Comparison of ENCODE assay signal across 29 cellular contexts in the genomic region with DNA sequence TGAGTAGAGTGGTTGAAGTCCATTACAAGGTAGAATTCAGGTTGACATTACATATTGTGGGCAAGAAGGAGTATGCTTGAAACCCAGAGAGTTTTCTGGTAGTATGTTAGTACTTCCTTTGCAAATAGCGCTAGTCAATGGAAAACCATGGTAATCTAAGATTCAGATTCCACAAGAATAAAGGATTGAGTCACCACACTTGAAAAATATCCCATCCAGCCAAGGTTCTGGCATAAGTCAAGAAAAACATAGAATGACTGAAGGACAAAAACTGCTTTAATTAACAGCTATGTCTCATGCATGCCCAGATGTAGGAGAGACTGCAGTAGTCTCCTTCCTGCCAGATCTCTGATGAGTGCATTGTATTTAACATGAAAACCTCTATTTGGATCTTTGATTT.
"Had no signal": no experiment of that assay in that cellular context is flagged by ENCODE, and none has a peak within 500 bp of the region (broad histone marks: within the 10 kb centered on the region; RNA-seq: fewer than 3 reads in every experiment).

No MANE protein-coding gene starts in this region.

- H2AFZ ChIP-seq: hepatocyte, neural progenitor cell, parathyroid adenoma had no signal

- H3K4me1 ChIP-seq: left lung, lower lobe of right lung, neural progenitor cell, parathyroid adenoma, right atrium auricular region, right lobe of liver, stomach, suprapubic skin, tibial artery, upper lobe of right lung had no signal

- H3K36me3 Mint-ChIP-seq: neural progenitor cell; stimulated activated naive B cell treated with anti-CD40 and anti-IgM and Interleukin-4, amounts not matched to agents 10 μg/mL and 1 μg/mL and 100 μg/mL, for 72 hours had no signal

- H3K9me3 ChIP-seq: neutrophil, right lobe of liver, thoracic aorta had no signal

- H3K36me3 ChIP-seq: left lung, lower lobe of right lung, neural progenitor cell, neutrophil, right atrium auricular region, right lobe of liver, stomach, suprapubic skin, thoracic aorta, tibial artery, upper lobe of right lung had no signal

- H3K4me1 Mint-ChIP-seq: naive thymus-derived CD8-positive, alpha-beta T cell; nephron; neural progenitor cell; stimulated activated naive B cell treated with anti-CD40 and anti-IgM and Interleukin-4, amounts not matched to agents 10 μg/mL and 1 μg/mL and 100 μg/mL, for 72 hours had no signal

- H3K9ac ChIP-seq: neural progenitor cell, parathyroid adenoma had no signal

- H3K27ac ChIP-seq: hepatocyte, left lung, lower lobe of right lung, neural progenitor cell, neutrophil, parathyroid adenoma, right atrium auricular region, right lobe of liver, skin epidermis, stomach, suprapubic skin, thoracic aorta, tibial artery, upper lobe of right lung had no signal

- H3K27me3 Mint-ChIP-seq: naive thymus-derived CD8-positive, alpha-beta T cell; stimulated activated naive B cell treated with anti-CD40 and anti-IgM and Interleukin-4, amounts not matched to agents 10 μg/mL and 1 μg/mL and 100 μg/mL, for 72 hours had no signal

- FAIRE-seq: kidney, urothelium cell line had no signal

- H3K4me2 ChIP-seq: hepatocyte, neural progenitor cell had no signal

- H3K27me3 ChIP-seq: hepatocyte, left lung, neural progenitor cell, neutrophil, right atrium auricular region, right lobe of liver, stomach, suprapubic skin, tibial artery, upper lobe of right lung had no signal

- DNase-seq: kidney; left colon; left lung; lower lobe of right lung; mammary epithelial cell; mesenchymal stem cell; naive thymus-derived CD8-positive, alpha-beta T cell; occipital lobe; right lobe of liver; stimulated activated CD4-positive, alpha-beta T cell treated with anti-CD3 and anti-CD28 coated beads, Interleukin-12 subunit alpha, Interleukin-12 subunit beta, amount 100 ng/mL, for 4 hours; stimulated activated CD4-positive, alpha-beta T cell treated with anti-CD3 and anti-CD28 coated beads, Interleukin-15, amount 100 ng/mL, for 24 hours; stimulated activated CD4-positive, alpha-beta T cell treated with anti-CD3 and anti-CD28 coated beads, Interleukin-2, amount 100 ng/mL, for 24 hours; stimulated activated CD4-positive, alpha-beta T cell treated with anti-CD3 and anti-CD28 coated beads, Interleukin-4, amount 100 ng/mL, for 1 hour; stimulated activated naive B cell treated with anti-CD40 and anti-IgM and Interleukin-4, amounts not matched to agents 10 μg/mL and 1 μg/mL and 100 μg/mL, for 72 hours; stimulated activated naive CD8-positive, alpha-beta T cell treated with anti-CD3 and anti-CD28 coated beads, Interleukin-15, Interleukin-2, amounts not matched to agents 100 U/mL and 50 U/mL, for 24 hours; stomach; tibial artery; trophoblast cell; upper lobe of right lung had no signal

- H3K4me3 Mint-ChIP-seq: naive thymus-derived CD8-positive, alpha-beta T cell; nephron; neural progenitor cell; stimulated activated naive B cell treated with anti-CD40 and anti-IgM and Interleukin-4, amounts not matched to agents 10 μg/mL and 1 μg/mL and 100 μg/mL, for 72 hours had no signal

- H3K27ac Mint-ChIP-seq: nephron; neural progenitor cell; stimulated activated naive B cell treated with anti-CD40 and anti-IgM and Interleukin-4, amounts not matched to agents 10 μg/mL and 1 μg/mL and 100 μg/mL, for 72 hours had no signal

- H3K79me2 ChIP-seq: hepatocyte, parathyroid adenoma had no signal

- H3K4me3 ChIP-seq: hepatocyte, left lung, lower lobe of right lung, neural progenitor cell, right atrium auricular region, right lobe of liver, skin epidermis, stomach, suprapubic skin, thoracic aorta, tibial artery, upper lobe of right lung had no signal
